1 cellular context compared by ENCODE assay signal in the genomic region with DNA sequence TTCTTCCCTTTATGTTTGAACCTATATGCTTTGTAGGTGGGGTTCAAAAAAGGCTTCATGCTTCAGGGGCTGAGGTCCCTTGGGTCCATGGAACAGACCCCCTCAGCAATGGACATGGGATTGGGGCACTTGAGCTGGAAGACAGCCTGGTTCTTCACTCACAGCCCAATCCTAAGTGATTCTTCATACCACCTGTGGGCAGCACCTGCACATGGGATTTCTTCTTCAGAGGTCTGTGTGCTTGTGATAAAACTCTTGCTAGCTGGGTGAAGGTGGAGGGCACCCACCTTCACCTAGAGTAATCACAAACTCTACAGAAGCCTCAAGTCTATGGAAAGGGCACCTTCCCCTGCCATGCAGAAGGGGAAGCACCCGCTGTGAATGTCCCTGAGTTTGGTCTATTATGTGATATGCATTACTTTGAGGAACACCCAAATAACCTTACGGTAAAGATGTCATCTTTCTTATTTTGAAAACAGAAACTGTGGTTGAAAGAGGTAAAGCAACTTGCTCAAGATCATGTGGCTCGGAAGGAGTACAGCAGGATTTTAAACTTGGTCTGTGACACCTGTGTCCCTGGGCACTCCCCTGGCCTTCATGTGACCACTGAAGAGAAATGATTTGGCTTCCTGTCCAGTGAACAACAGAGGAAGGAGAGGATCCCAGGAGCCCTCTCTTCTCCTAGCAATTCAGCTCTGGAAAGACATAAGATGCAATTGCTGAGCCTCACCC.
TF ChIP-seq lines count a peak whose summit lies in the region.

No MANE protein-coding gene starts in this region.

TF ChIP-seq in Ishikawa, 13 proteins besides CTCF, POLR2A, EP300 and RAD21 (continued from another document):
- TF ChIP-seq NFIC (IDR thresholded peaks at IDR 0.05) (no peak), CEBPB (IDR thresholded peaks at IDR 0.05) (no peak)
